Comparison of ENCODE assay signal across 28 cellular contexts in genomic region chr9:70832487-70832886, GRCh38.
DNase-seq lines count a peak whose midpoint lies in the region; ATAC-seq, FAIRE-seq and TF ChIP-seq lines count a peak whose summit lies in the region.
"Had no signal": no experiment of that assay in that cellular context is flagged by ENCODE, and none has a peak within 500 bp of the region (broad histone marks: within the 10 kb centered on the region; RNA-seq: fewer than 3 reads in every experiment).

No MANE protein-coding gene starts in this region.

- no peaks in the 10 kb centered on the region for H3K27me3 ChIP-seq in RWPE2 (ENCODE audit: insufficient read depth, poor library complexity, severe bottlenecking)
- H3K27me3 ChIP-seq: brain microvascular endothelial cell, spleen, transverse colon had no signal

- no peak overlapping the region for H3K27ac ChIP-seq in RWPE2 (ENCODE audit: poor library complexity, severe bottlenecking)
- H3K27ac ChIP-seq: brain microvascular endothelial cell, C4-2B, spleen, transverse colon, WERI-Rb-1 had no signal

- DNase-seq in EH (ENCODE audit: low read depth) (peak; percentile 44), RWPE2 (ENCODE audit: low spot score) (no peak), fibroblast of mammary gland (ENCODE audit: low read depth) (peak; percentile 68), retinal pigment epithelial cell (ENCODE audit: low read depth) (peak; percentile 34), NCI-H2029 (lab: John Stamatoyannopoulos, UW) (no peak), activated gamma-delta T cell (lab: John Stamatoyannopoulos, UW) (no peak), HTR-8/SVneo (ENCODE audit: insufficient read length, low spot score) (no peak), Right ventricle myocardium superior (no peak)
- DNase-seq: activated CD4-positive, alpha-beta T cell treated with anti-CD3 and anti-CD28 coated beads for 48 hours; activated T-cell treated with anti-CD3 and anti-CD28 coated beads, Interleukin-2, amount 50 U/mL, for 4 hours; brain microvascular endothelial cell; DMS79; effector CD4-positive, alpha-beta T cell; Karpas-422; left ventricle myocardium superior; MV-4-11; naive thymus-derived CD8-positive, alpha-beta T cell; NCI-H2171; NCI-H524; SHP77; spleen; transverse colon; WERI-Rb-1 had no signal

- peak; percentile 42; the same call in 1 of the 3 replicates for ATAC-seq in RWPE2 (ENCODE audit: low read depth)
- no peak for ATAC-seq in Right ventricle myocardium superior (ENCODE audit: poor library complexity)
- ATAC-seq: activated T-cell treated with anti-CD3 and anti-CD28 coated beads, Interleukin-2, amount 50 U/mL, for 4 hours; esophagus mucosa; HepG2; left ventricle myocardium superior; naive thymus-derived CD8-positive, alpha-beta T cell had no signal

- H3K4me3 ChIP-seq in RWPE2 (ENCODE audit: severe bottlenecking) (no peak overlapping the region), fibroblast of mammary gland (ENCODE audit: control insufficient read depth, low read depth, low read length) (no peak overlapping the region), retinal pigment epithelial cell (ENCODE audit: low read length) (no peak overlapping the region)
- H3K4me3 ChIP-seq: spleen, transverse colon had no signal

- no peaks in the 10 kb centered on the region for H3K9me3 ChIP-seq in RWPE2 (ENCODE audit: severe bottlenecking)
- H3K9me3 ChIP-seq: spleen, transverse colon had no signal

- TF ChIP-seq CTCF in RWPE2 (IDR thresholded peaks at IDR 0.05; ENCODE audit: poor library complexity, severe bottlenecking), result no peak
- no peak for TF ChIP-seq CTCF in fibroblast of mammary gland (conservative IDR thresholded peaks at IDR 0.05; ENCODE audit: control insufficient read depth, insufficient read depth, low read depth, low read length)
- TF ChIP-seq CTCF in retinal pigment epithelial cell (conservative IDR thresholded peaks at IDR 0.05; ENCODE audit: low read depth, low read length), result no peak

- no peaks in the 10 kb centered on the region for H3K4me1 ChIP-seq in RWPE2 (ENCODE audit: insufficient read depth, poor library complexity, severe bottlenecking)
- H3K4me1 ChIP-seq: spleen, transverse colon had no signal

- no peak for FAIRE-seq in HTR-8/SVneo (lab: Jason Lieb, UNC)
- FAIRE-seq: GM18507, HepG2, islet of Langerhans had no signal

- no peaks in the 10 kb centered on the region for H3K36me3 ChIP-seq in RWPE2 (ENCODE audit: low read depth)
- H3K36me3 ChIP-seq: brain microvascular endothelial cell, spleen, transverse colon, WERI-Rb-1 had no signal

- intact Hi-C loops in Right ventricle myocardium superior (cut with DNase I), result no loop called here

Comparison
In these comparisons a context has a peak if more than half of its experiments do, and no peak if none do; other contexts are left out.
1. DNase-seq: peak in EH (single experiment), fibroblast of mammary gland (single experiment) and retinal pigment epithelial cell (single experiment); none in RWPE2 (single experiment), NCI-H2029 (single experiment), activated gamma-delta T cell (single experiment), HTR-8/SVneo (single experiment) and Right ventricle myocardium superior (single experiment).